In the genomic region with DNA sequence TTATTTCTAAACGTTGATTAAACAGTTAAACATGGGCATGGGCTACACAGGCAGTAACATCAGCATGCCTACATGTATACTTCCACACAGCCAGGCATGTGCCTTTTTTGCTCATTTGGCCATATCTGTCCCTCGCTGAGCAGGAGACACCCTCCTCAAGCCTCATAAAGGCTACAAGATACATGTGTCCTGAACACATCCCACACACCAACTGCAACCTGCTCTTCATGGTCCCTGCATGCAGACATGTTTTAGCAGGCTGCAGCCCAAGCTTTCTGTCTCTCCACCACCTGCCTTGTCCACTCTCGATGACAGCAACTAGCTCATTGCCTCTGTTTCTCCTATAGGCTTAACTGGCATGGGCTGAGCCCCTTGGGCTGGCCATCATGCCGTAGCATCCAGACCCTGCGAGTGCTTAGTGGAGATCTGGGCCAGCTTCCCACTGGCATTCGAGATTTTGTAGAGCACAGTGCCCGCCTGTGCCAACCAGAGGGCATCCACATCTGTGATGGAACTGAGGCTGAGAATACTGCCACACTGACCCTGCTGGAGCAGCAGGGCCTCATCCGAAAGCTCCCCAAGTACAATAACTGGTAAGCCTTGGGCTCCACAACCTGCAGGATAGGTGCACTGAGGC, we compare ENCODE assay signal across 1 cellular context.
TF ChIP-seq lines count a peak whose summit lies in the region.

No MANE protein-coding gene starts in this region.

TF ChIP-seq in K562, 482 proteins besides CTCF, POLR2A, EP300 and RAD21:
- TF ChIP-seq MAFK (IDR thresholded peaks at IDR 0.05; ENCODE audit: low read length) = no peak
- peak; percentile 69 for TF ChIP-seq POLR2AphosphoS2 (IDR thresholded peaks at IDR 0.05; ENCODE audit: low read length)
